ENCODE assay signal across 9 cellular contexts in genomic region chr7:64946772-64947171, GRCh38. TPM values are rescaled to one million over a fixed set of nuclear protein-coding genes. Genes with fewer than 3 reads are reported as not detected.
A peak's percentile ranks its signal among the peaks of the same experiment; 100 is the strongest.
DNase-seq lines count a peak whose midpoint lies in the region; ATAC-seq and TF ChIP-seq lines count a peak whose summit lies in the region.
"Had no signal": no experiment of that assay in that cellular context is flagged by ENCODE, and none has a peak within 500 bp of the region (broad histone marks: within the 10 kb centered on the region; RNA-seq: fewer than 3 reads in every experiment).

No MANE protein-coding gene starts in this region.

- 25 to 53% methylated on average over 2 to 5 of the region's 5 CpGs for WGBS in endodermal cell (ENCODE audit: insufficient coverage in 1 of 2, insufficient read length in 1 of 2), 2 experiments

- TF ChIP-seq CTCF in GM10248 (IDR thresholded peaks at IDR 0.05; ENCODE audit: control extremely low read depth, extremely low read depth, low read depth, missing control alignments) (peak; percentile 11), endodermal cell (conservative IDR thresholded peaks at IDR 0.05) (peak; percentile 36), CD14-positive monocyte (IDR thresholded peaks at IDR 0.05) (no peak), GM20000 (IDR thresholded peaks at IDR 0.05; ENCODE audit: extremely low read depth, missing control alignments) (no peak)

- DNase-seq in GM10248 (ENCODE audit: extremely low spot score) (peak; percentile 23), NCI-H1105 (lab: John Stamatoyannopoulos, UW) (peak; percentile 6), endodermal cell (peak; percentile 74), CD14-positive monocyte (ENCODE audit: low spot score) (no peak), GM20000 (ENCODE audit: low spot score) (no peak)

- no peaks in the 10 kb centered on the region for H3K9me3 ChIP-seq in endodermal cell (ENCODE audit: control insufficient read depth, low read length)

- no peak overlapping the region for H3K27ac ChIP-seq in endodermal cell (ENCODE audit: low read depth, low read length)
- no peak overlapping the region for H3K27ac ChIP-seq in rectal smooth muscle tissue (ENCODE audit: low read depth, low read length)
- H3K27ac ChIP-seq: HL-60 had no signal

- H3K9me3 Mint-ChIP-seq in endodermal cell (peaks cover 4% of the 10 kb centered on the region), CD14-positive monocyte (peaks cover 6 to 22% (median 9%) of the 10 kb centered on the region in 7 donors)

- H3K4me3 Mint-ChIP-seq in endodermal cell: peak overlapping the region; percentile 49
- peak overlapping the region in 1 of 2 donors; percentile 70 for H3K4me3 Mint-ChIP-seq in CD14-positive monocyte

- ATAC-seq in GM21717 (IDR thresholded peaks at IDR 0.05; ENCODE audit: unreplicated experiment) (no peak), GM18520 (IDR thresholded peaks at IDR 0.05; ENCODE audit: unreplicated experiment) (no peak)

- H3K27ac Mint-ChIP-seq in endodermal cell (no peak overlapping the region), CD14-positive monocyte (peak overlapping the region in 1 of 7 donors; percentile 5)

- H3K4me3 ChIP-seq in endodermal cell (ENCODE audit: low read length) (peak overlapping the region; percentile 75), rectal smooth muscle tissue (ENCODE audit: low read length) (peak overlapping the region; percentile 54)

- H3K4me1 ChIP-seq in endodermal cell (ENCODE audit: control insufficient read depth, insufficient read depth, low read length): no peaks in the 10 kb centered on the region
- H3K4me1 ChIP-seq in rectal smooth muscle tissue (ENCODE audit: control insufficient read depth, insufficient read depth, low read length): no peaks in the 10 kb centered on the region

- H3K27me3 ChIP-seq in endodermal cell (ENCODE audit: control insufficient read depth, insufficient read depth, low read length, poor library complexity, severe bottlenecking) (peaks cover 22% of the 10 kb centered on the region), rectal smooth muscle tissue (ENCODE audit: control insufficient read depth, insufficient read depth, low read length) (peaks cover 14% of the 10 kb centered on the region)

- H3K9ac ChIP-seq in endodermal cell (ENCODE audit: extremely low read depth, low read length, poor library complexity, severe bottlenecking) (no peak overlapping the region), rectal smooth muscle tissue (ENCODE audit: low read length) (no peak overlapping the region)

- H3K36me3 ChIP-seq in endodermal cell (ENCODE audit: control insufficient read depth, insufficient read depth, low read length) (no peaks in the 10 kb centered on the region), rectal smooth muscle tissue (ENCODE audit: control insufficient read depth, insufficient read depth, low read length) (no peaks in the 10 kb centered on the region)

- H3K4me1 Mint-ChIP-seq in endodermal cell: no peaks in the 10 kb centered on the region
- peaks cover 3% of the 10 kb centered on the region for H3K4me1 Mint-ChIP-seq in CD14-positive monocyte

- CTCF ChIA-PET in GM10248 (lab: Yijun Ruan, JAX): interaction anchor here (1.0 kb wide), 1 partner anchor 9 kb away, joined by 3 read pairs; no protein-coding TSS in a partner anchor

- POLR2A ChIA-PET in GM10248 (lab: Yijun Ruan, JAX): interaction anchor here (0.6 kb wide), 1 partner anchor 111 kb away, joined by 3 read pairs; no protein-coding TSS in a partner anchor

- H3K27me3 Mint-ChIP-seq in endodermal cell (ENCODE audit: insufficient read depth): peaks cover 49% of the 10 kb centered on the region
- H3K27me3 Mint-ChIP-seq in CD14-positive monocyte (ENCODE audit: low read depth in 3 of 3): peaks cover 55 to 76% (median 55%) of the 10 kb centered on the region in 3 donors

- intact Hi-C loops in CD14-positive monocyte (cut with micrococcal nuclease): no loop called here

- H3K36me3 Mint-ChIP-seq in endodermal cell (ENCODE audit: low read depth) (no peaks in the 10 kb centered on the region), CD14-positive monocyte (no peaks in the 10 kb centered on the region)

RNA-seq across cellular contexts. Expression of gene ZNF273, which starts 43.7 kb away (rescaled TPM):
- total RNA-seq in endodermal cell: 10 to 100 TPM; 15.5 to 20.5 TPM
- polyA plus RNA-seq in endodermal cell (2013, experiment 1 of 2): 16.2 TPM
- polyA plus RNA-seq in endodermal cell (2013, experiment 2 of 2): 16.7 TPM
- 1 to 10 TPM in 1 of 2 donors, under 1 TPM in 1; 0.62 to 1.7 TPM for polyA plus RNA-seq in CD14-positive monocyte

RNA-seq across cellular contexts. Expression of gene ZNF117, which starts 44.1 kb away (rescaled TPM):
- total RNA-seq in endodermal cell: 10 to 100 TPM; 32.4 to 40.6 TPM
- 27.1 TPM for polyA plus RNA-seq in endodermal cell (2013, experiment 1 of 2)
- 29.3 TPM for polyA plus RNA-seq in endodermal cell (2013, experiment 2 of 2)
- polyA plus RNA-seq in CD14-positive monocyte: under 1 TPM; 0.37 to 0.64 TPM

RNA-seq across cellular contexts. Expression of gene ERV3-1, which starts 59.7 kb away (rescaled TPM):
- 10 to 100 TPM; 38.2 to 44.6 TPM for total RNA-seq in endodermal cell
- 32.7 TPM for polyA plus RNA-seq in endodermal cell (2013, experiment 1 of 2)
- polyA plus RNA-seq in endodermal cell (2013, experiment 2 of 2): 31.8 TPM
- 1 to 10 TPM; 2.1 to 7.9 TPM for polyA plus RNA-seq in CD14-positive monocyte

Comparison
In these comparisons a context has a peak if more than half of its experiments do, and no peak if none do; other contexts are left out.
1. DNase-seq: peak in GM10248 (single experiment), NCI-H1105 (single experiment) and endodermal cell (single experiment); none in CD14-positive monocyte (single experiment) and GM20000 (single experiment).
2. CTCF ChIP-seq: peak in GM10248 (single experiment) and endodermal cell (single experiment); none in CD14-positive monocyte (single experiment) and GM20000 (single experiment).